ENCODE assay signal across 9 cellular contexts in the genomic region with DNA sequence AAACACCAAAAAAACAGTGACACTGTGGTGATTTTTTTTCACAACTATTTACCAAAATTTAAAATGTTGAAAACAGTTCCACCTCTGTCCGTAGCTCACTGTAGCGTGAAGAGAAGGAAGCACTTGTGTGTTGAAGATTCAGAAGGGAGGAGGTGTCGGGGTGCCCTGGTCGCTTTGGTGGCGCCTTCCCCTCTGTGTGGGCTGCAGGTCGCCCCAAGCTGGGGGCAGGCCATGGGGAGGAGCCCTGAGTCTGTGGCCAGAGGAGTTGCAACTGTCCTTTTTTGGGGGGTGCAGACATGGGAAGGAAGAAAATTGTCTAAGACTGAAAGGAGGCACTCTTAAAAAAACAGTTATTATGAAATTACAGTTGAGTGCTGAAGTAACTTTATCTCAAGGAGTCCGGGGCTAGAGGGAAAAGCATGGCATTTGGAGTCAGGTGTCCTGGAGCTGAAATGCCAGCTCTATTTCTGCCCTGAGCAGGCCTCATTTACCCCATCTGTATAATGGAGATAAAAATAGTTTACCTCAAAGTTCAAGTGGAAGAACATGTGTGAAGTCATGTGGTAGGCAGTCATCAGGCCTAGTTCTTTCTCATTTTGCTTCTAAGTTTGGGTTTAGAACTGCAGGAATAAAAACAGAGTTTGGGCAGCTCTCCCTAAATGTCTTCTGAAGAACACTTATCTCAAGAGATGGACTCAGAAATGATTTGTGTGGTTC.
DNase-seq lines count a peak whose midpoint lies in the region; ATAC-seq and TF ChIP-seq lines count a peak whose summit lies in the region.
"Had no signal": no experiment of that assay in that cellular context is flagged by ENCODE, and none has a peak within 500 bp of the region (broad histone marks: within the 10 kb centered on the region; RNA-seq: fewer than 3 reads in every experiment).

No MANE protein-coding gene starts in this region.

- H3K4me3 ChIP-seq in GM23338, result no peak overlapping the region
- H3K4me3 ChIP-seq in A673 (ENCODE audit: low read depth, low read length, poor library complexity, severe bottlenecking), result no peak overlapping the region
- H3K4me3 ChIP-seq: body of pancreas had no signal

- no TSS peak for BruUV-seq in A673 (replicated peaks; lab: Mats Ljungman, UMichigan)

- H3K27me3 Mint-ChIP-seq in T-cell, result no peaks in the 10 kb centered on the region
- peaks cover 6% of the 10 kb centered on the region for H3K27me3 Mint-ChIP-seq in GM23338 (ENCODE audit: insufficient read depth, low read depth, poor library complexity)

- CTCF ChIA-PET in T-cell (lab: Charles Lee) (interaction anchor here in 1 of 2 donors (0.9 kb wide), 1 partner anchor 103 kb away, joined by 3 read pairs; no protein-coding TSS in a partner anchor), A673 (lab: Charles Lee) (no interaction called here)

- no peaks in the 10 kb centered on the region for H3K9me3 ChIP-seq in A673 (ENCODE audit: low read depth, low read length, poor library complexity, severe bottlenecking)
- H3K9me3 ChIP-seq: body of pancreas had no signal

- H3K9me3 Mint-ChIP-seq in T-cell, result no peaks in the 10 kb centered on the region
- H3K9me3 Mint-ChIP-seq in GM23338, result no peaks in the 10 kb centered on the region

- H2AFZ ChIP-seq in GM23338, result no peak overlapping the region

- intact Hi-C loops in A673 (cut with micrococcal nuclease; ENCODE audit: unreplicated experiment), result no loop called here

- H3K4me1 ChIP-seq in GM23338 (ENCODE audit: insufficient read depth) (no peaks in the 10 kb centered on the region), A673 (ENCODE audit: insufficient read depth, low read length, poor library complexity, severe bottlenecking) (no peaks in the 10 kb centered on the region)

- no peaks in the 10 kb centered on the region for H3K79me2 ChIP-seq in GM23338 (replicated peaks; ENCODE audit: insufficient read depth)

- H3K4me1 Mint-ChIP-seq in T-cell (peaks cover 22 to 42% (median 36%) of the 10 kb centered on the region in 3 donors), GM23338 (peaks cover 10% of the 10 kb centered on the region; the same call in 2 of the 3 replicates)

- peak; percentile 66 for ATAC-seq in HG02973 (IDR thresholded peaks at IDR 0.05; ENCODE audit: unreplicated experiment)
- no peak for ATAC-seq in T-cell (replicated peaks in 1 of 4)
- ATAC-seq in GM23338, result no peak
- ATAC-seq: body of pancreas had no signal

- H3K27ac Mint-ChIP-seq in T-cell (peak overlapping the region; percentile 47 to 76), GM23338 (no peak overlapping the region)

- H3K27ac ChIP-seq in GM23338 (ENCODE audit: low read depth), result no peak overlapping the region
- no peak overlapping the region for H3K27ac ChIP-seq in A673 (ENCODE audit: low read depth, low read length, poor library complexity, severe bottlenecking)

- H3K36me3 Mint-ChIP-seq in T-cell (peaks cover 15% of the 10 kb centered on the region), GM23338 (ENCODE audit: low read depth) (no peaks in the 10 kb centered on the region; the same call in 2 of the 3 replicates)

- H3K9me2 ChIP-seq in GM23338 (ENCODE audit: insufficient read depth), result no peaks in the 10 kb centered on the region

- DNase-seq in AML-193 (lab: John Stamatoyannopoulos, UW) (peak; percentile 40 to 58), GM19238 (ENCODE audit: insufficient read length, low spot score) (peak; percentile 21), T-cell (no peak), GM23338 (ENCODE audit: low spot score) (no peak), A673 (ENCODE audit: low spot score) (no peak), mucosa of gallbladder (ENCODE audit: low spot score) (no peak), dermis blood vessel endothelial cell (no peak)
- DNase-seq: body of pancreas had no signal

- POLR2A ChIA-PET in T-cell (lab: Charles Lee) (no interaction called here), A673 (lab: Charles Lee; ENCODE audit: low non-redundant PET) (no interaction called here)

- no peaks in the 10 kb centered on the region for H3K27me3 ChIP-seq in GM23338 (ENCODE audit: insufficient read depth)
- no peaks in the 10 kb centered on the region for H3K27me3 ChIP-seq in A673 (replicated peaks; ENCODE audit: insufficient read depth, low read depth, low read length, poor library complexity)
- H3K27me3 ChIP-seq: body of pancreas had no signal

- no peaks in the 10 kb centered on the region for H3F3A ChIP-seq in GM23338 (replicated peaks; ENCODE audit: low read depth)

- no peaks in the 10 kb centered on the region for H4K20me1 ChIP-seq in GM23338 (replicated peaks; ENCODE audit: insufficient read depth)

- no peak overlapping the region for H3K4me2 ChIP-seq in GM23338

- TF ChIP-seq CTCF in GM23338 (conservative IDR thresholded peaks at IDR 0.05; ENCODE audit: low read depth in 2 of 2) (no peak), A673 (conservative IDR thresholded peaks at IDR 0.05; ENCODE audit: low read depth, low read length) (no peak)

- H3K36me3 ChIP-seq in GM23338 (ENCODE audit: insufficient read depth), result no peaks in the 10 kb centered on the region
- H3K36me3 ChIP-seq in A673 (ENCODE audit: insufficient read depth, low read length, poor library complexity, severe bottlenecking), result no peaks in the 10 kb centered on the region

- H3K4me3 Mint-ChIP-seq in T-cell (no peak overlapping the region), GM23338 (no peak overlapping the region)

TF ChIP-seq in GM23338, 12 proteins besides CTCF, POLR2A, EP300 and RAD21 (continues in another document):
- no peak for TF ChIP-seq NANOG (IDR thresholded peaks at IDR 0.05; ENCODE audit: borderline replicate concordance)
- TF ChIP-seq EZH2phosphoT487 (IDR thresholded peaks at IDR 0.05; ENCODE audit: unreplicated experiment), result no peak
- no peak for TF ChIP-seq EZH2 (IDR thresholded peaks at IDR 0.05; ENCODE audit: low read depth, unreplicated experiment)
- TF ChIP-seq STAT1 (IDR thresholded peaks at IDR 0.05; ENCODE audit: unreplicated experiment), result no peak
- TF ChIP-seq, protein P1, sequence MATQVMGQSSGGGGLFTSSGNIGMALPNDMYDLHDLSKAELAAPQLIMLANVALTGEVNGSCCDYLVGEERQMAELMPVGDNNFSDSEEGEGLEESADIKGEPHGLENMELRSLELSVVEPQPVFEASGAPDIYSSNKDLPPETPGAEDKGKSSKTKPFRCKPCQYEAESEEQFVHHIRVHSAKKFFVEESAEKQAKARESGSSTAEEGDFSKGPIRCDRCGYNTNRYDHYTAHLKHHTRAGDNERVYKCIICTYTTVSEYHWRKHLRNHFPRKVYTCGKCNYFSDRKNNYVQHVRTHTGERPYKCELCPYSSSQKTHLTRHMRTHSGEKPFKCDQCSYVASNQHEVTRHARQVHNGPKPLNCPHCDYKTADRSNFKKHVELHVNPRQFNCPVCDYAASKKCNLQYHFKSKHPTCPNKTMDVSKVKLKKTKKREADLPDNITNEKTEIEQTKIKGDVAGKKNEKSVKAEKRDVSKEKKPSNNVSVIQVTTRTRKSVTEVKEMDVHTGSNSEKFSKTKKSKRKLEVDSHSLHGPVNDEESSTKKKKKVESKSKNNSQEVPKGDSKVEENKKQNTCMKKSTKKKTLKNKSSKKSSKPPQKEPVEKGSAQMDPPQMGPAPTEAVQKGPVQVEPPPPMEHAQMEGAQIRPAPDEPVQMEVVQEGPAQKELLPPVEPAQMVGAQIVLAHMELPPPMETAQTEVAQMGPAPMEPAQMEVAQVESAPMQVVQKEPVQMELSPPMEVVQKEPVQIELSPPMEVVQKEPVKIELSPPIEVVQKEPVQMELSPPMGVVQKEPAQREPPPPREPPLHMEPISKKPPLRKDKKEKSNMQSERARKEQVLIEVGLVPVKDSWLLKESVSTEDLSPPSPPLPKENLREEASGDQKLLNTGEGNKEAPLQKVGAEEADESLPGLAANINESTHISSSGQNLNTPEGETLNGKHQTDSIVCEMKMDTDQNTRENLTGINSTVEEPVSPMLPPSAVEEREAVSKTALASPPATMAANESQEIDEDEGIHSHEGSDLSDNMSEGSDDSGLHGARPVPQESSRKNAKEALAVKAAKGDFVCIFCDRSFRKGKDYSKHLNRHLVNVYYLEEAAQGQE (IDR thresholded peaks at IDR 0.05; ENCODE audit: unreplicated experiment), result no peak

Comparison
In these comparisons a context has a peak if more than half of its experiments do, and no peak if none do; other contexts are left out.
1. DNase-seq: peak in AML-193 (2 of 2) and GM19238 (single experiment); none in T-cell (0 of 34), GM23338 (single experiment), A673 (single experiment), mucosa of gallbladder (single experiment) and dermis blood vessel endothelial cell (single experiment).